In the genomic region with DNA sequence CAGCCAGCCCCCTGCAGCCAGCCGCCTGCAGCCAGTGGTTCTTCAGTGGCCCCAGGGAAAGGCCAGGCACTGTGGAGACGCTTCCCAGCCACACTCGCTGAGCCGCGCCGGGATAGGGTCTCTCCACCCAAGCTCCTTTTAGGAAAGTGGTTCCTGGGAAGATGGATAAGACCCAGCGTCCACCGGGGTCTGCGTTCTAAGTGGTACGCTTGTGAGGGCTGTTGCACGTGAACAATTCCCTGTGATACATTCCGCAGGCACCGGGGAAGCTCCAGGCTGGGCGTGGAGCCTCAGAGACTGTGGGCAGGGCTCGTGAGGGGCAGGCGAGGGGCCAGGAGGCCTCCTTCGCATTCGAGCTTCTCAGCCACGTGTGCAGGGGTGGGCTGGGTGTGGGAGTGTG, we compare ENCODE assay signal across 15 cellular contexts. TPM values are rescaled to one million over a fixed set of nuclear protein-coding genes. Genes with fewer than 3 reads are reported as not detected.
DNase-seq lines count a peak whose midpoint lies in the region; ATAC-seq and TF ChIP-seq lines count a peak whose summit lies in the region.
"Had no signal": no experiment of that assay in that cellular context is flagged by ENCODE, and none has a peak within 500 bp of the region (broad histone marks: within the 10 kb centered on the region; RNA-seq: fewer than 3 reads in every experiment).

No MANE protein-coding gene starts in this region.

- H3F3A ChIP-seq in GM23248 (ENCODE audit: insufficient read depth) = no peaks in the 10 kb centered on the region

- H2AFZ ChIP-seq in GM23248 = no peak overlapping the region

- peak; percentile 32 for DNase-seq in Right ventricle myocardium inferior (ENCODE audit: missing footprints)
- no peak for DNase-seq in Right ventricle myocardium superior
- DNase-seq in GM23248 = peak; percentile 30
- DNase-seq in lower lobe of right lung = peak; percentile 21
- peak; percentile 28 for DNase-seq in testis
- DNase-seq in NK-92 (lab: John Stamatoyannopoulos, UW; ENCODE audit: unreplicated experiment) = no peak
- DNase-seq: AML-193; C1 segment of cervical spinal cord; Calu3; CD4-positive, alpha-beta T cell; DMS 273 treated with DMSO at 0.1 percent for 48 hours had no signal

- H4K20me1 ChIP-seq in GM23248 (ENCODE audit: insufficient read depth) = no peaks in the 10 kb centered on the region

- TF ChIP-seq CTCF in lower lobe of right lung (IDR thresholded peaks at IDR 0.05) (no peak), testis (IDR thresholded peaks at IDR 0.05) (no peak)

- in situ Hi-C loops in GM23248 (cut with MboI) = no loop called here

- H3K4me3 ChIP-seq in GM23248 = no peak overlapping the region
- H3K4me3 ChIP-seq in lower lobe of right lung = no peak overlapping the region
- no peak overlapping the region for H3K4me3 ChIP-seq in testis

- H3K4me2 ChIP-seq in GM23248 (ENCODE audit: unreplicated experiment) = no peak overlapping the region

- 9 to 11% methylated on average over 19 of the region's 19 CpGs for WGBS in GM23248 (ENCODE audit: low coverage in 1 of 2, low lambda C conversion rate in 2 of 2, missing lambda C conversion rate in 2 of 2), 2 experiments
- whole genome bisulfite sequencing in testis, 2 donors = 64 to 70% methylated on average over 13 to 19 of the region's 19 CpGs

- H3K9me3 ChIP-seq in GM23248 (ENCODE audit: low read depth) (no peaks in the 10 kb centered on the region), lower lobe of right lung (no peaks in the 10 kb centered on the region), testis (no peaks in the 10 kb centered on the region)

- H3K27ac ChIP-seq in GM23248 (no peak overlapping the region), lower lobe of right lung (no peak overlapping the region), testis (no peak overlapping the region)
- H3K27ac ChIP-seq: 22Rv1 had no signal

- H3K36me3 ChIP-seq in GM23248 (ENCODE audit: low read depth) (no peaks in the 10 kb centered on the region), lower lobe of right lung (no peaks in the 10 kb centered on the region), testis (ENCODE audit: low read depth, missing control alignments) (no peaks in the 10 kb centered on the region)

- no peaks in the 10 kb centered on the region for H3K9me2 ChIP-seq in GM23248 (ENCODE audit: insufficient read depth)

- no peak for TF ChIP-seq POLR2A in testis (IDR thresholded peaks at IDR 0.05)

- no peak overlapping the region for H3K9ac ChIP-seq in GM23248

- intact Hi-C loops in Right ventricle myocardium inferior (cut with DNase I) (no loop called here), Right ventricle myocardium superior (cut with DNase I) (no loop called here), lower lobe of right lung (cut with DNase I) (no loop called here), testis (cut with DNase I; ENCODE audit: low total_unique reads) (no loop called here)

- no peaks in the 10 kb centered on the region for H3K79me2 ChIP-seq in GM23248 (ENCODE audit: insufficient read depth)

- H3K4me1 ChIP-seq in GM23248 (ENCODE audit: insufficient read depth) = no peaks in the 10 kb centered on the region
- H3K4me1 ChIP-seq in lower lobe of right lung = no peaks in the 10 kb centered on the region
- peaks cover 6% of the 10 kb centered on the region for H3K4me1 ChIP-seq in testis

- H3K27me3 ChIP-seq in GM23248 (replicated peaks; ENCODE audit: insufficient read depth) = peaks cover 68% of the 10 kb centered on the region
- H3K27me3 ChIP-seq in lower lobe of right lung (ENCODE audit: low read depth) = peaks cover 77% of the 10 kb centered on the region
- H3K27me3 ChIP-seq in testis = no peaks in the 10 kb centered on the region

- ATAC-seq in Right ventricle myocardium inferior (no peak), Right ventricle myocardium superior (ENCODE audit: poor library complexity) (no peak), lower lobe of right lung (no peak), GM21390 (IDR thresholded peaks at IDR 0.05; ENCODE audit: unreplicated experiment) (no peak)
- ATAC-seq: HCT116 had no signal

RNA-seq across cellular contexts. Expression of a gene that starts 48.4 kb away (rescaled TPM):
- not detected for total RNA-seq in Right ventricle myocardium inferior
- not detected for total RNA-seq in Right ventricle myocardium superior
- 1.4 and 1.5 TPM in 2 replicates for total RNA-seq in GM23248 (2014; rRNA removed; shearing (Covaris generic))
- polyA plus RNA-seq in GM23248 (2016; fragmentation: Nextera tagmentation; extraction: Ambion mirVana) = 0.33 TPM in 2 replicates
- total RNA-seq in lower lobe of right lung = not detected
- total RNA-seq in testis = 1 to 10 TPM; 1.1 to 1.3 TPM
- polyA plus RNA-seq in testis (ENCODE audit: insufficient read depth, low read depth, low replicate concordance) = 1.5 TPM
- total RNA-seq: CD4-positive, alpha-beta T cell; HT1080 had no signal

Comparison
In these comparisons a context has a peak if more than half of its experiments do, and no peak if none do; other contexts are left out.
1. DNase-seq: peak in Right ventricle myocardium inferior (single experiment), GM23248 (single experiment), lower lobe of right lung (single experiment) and testis (single experiment); none in Right ventricle myocardium superior (single experiment) and NK-92 (single experiment).